ENCODE assay signal across 1 cellular context in the genomic region with DNA sequence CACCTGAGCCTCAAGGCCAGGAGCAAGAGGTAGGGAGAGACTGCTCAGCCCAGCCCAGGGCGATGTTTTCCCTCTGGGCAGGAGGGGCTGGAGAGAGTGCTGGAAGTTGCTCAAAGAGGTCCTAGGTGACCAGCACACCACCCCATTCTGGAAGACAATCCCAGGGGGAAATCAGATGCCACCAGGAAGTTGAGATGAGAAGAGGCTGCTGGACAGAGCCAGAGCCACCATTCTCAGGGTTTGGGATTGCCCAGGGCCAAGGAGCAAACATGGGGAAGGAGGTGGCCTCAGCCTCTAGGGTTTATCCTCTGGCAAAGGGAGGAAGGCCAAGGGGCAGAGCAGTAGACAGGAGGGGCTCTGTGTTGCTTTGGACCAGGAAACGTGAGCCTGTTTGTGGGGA.
TF ChIP-seq lines count a peak whose summit lies in the region.

No MANE protein-coding gene starts in this region.

TF ChIP-seq in IMR-90, 13 proteins besides CTCF, POLR2A, EP300 and RAD21:
- TF ChIP-seq BHLHE40 (IDR thresholded peaks at IDR 0.05; ENCODE audit: low read depth, low read length) (no peak), RCOR1 (IDR thresholded peaks at IDR 0.05; ENCODE audit: insufficient replicate concordance, low read length) (no peak), SMC3 (IDR thresholded peaks at IDR 0.05; ENCODE audit: low read depth, low read length) (no peak)
